ENCODE assay signal across 1 cellular context in the genomic region with DNA sequence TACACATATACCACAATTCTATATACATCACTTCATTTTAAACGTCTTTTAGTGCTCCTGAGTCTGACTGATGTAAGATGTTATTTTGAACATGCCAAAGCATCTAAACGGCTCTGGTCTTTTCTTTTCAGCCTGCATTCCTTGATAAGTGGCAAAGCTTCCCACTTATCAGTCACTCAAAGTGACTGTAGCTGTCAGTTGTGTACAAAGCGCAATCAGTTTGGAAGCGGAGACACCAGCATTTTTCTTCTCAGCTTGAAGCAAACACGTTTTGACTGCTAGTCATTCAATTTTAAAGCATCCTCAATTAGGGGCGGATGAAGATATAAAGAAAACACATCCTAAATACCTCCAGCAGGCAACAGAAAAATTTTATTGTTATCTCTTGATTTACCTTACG.
A peak's percentile ranks its signal among the peaks of the same experiment; 100 is the strongest.
TF ChIP-seq lines count a peak whose summit lies in the region.

No MANE protein-coding gene starts in this region.

TF ChIP-seq in K562, 482 proteins besides CTCF, POLR2A, EP300 and RAD21 (continued from another document and continues in another):
- TF ChIP-seq, protein P1, sequence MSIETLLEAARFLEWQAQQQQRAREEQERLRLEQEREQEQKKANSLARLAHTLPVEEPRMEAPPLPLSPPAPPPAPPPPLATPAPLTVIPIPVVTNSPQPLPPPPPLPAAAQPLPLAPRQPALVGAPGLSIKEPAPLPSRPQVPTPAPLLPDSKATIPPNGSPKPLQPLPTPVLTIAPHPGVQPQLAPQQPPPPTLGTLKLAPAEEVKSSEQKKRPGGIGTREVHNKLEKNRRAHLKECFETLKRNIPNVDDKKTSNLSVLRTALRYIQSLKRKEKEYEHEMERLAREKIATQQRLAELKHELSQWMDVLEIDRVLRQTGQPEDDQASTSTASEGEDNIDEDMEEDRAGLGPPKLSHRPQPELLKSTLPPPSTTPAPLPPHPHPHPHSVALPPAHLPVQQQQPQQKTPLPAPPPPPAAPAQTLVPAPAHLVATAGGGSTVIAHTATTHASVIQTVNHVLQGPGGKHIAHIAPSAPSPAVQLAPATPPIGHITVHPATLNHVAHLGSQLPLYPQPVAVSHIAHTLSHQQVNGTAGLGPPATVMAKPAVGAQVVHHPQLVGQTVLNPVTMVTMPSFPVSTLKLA (conservative IDR thresholded peaks at IDR 0.05) = peak in 1 of 2 experiments; percentile 47; a peak in 1 of 4 replicates
- TF ChIP-seq SOX6 (IDR thresholded peaks at IDR 0.05) (peak; percentile 88), ZKSCAN1 (IDR thresholded peaks at IDR 0.05; ENCODE audit: low read depth, low read length) (no peak), BRF1 (IDR thresholded peaks at IDR 0.05; ENCODE audit: borderline replicate concordance, extremely low read depth, insufficient read length) (no peak), NR2C2 (CRISPR knock-in tag; IDR thresholded peaks at IDR 0.05) (no peak), NR2C2 (tag; IDR thresholded peaks at IDR 0.05) (no peak), ZNF253 (CRISPR knock-in tag; conservative IDR thresholded peaks at IDR 0.05) (no peak), ZNF232 (CRISPR knock-in tag; IDR thresholded peaks at IDR 0.05) (no peak), GTF2E2 (tag; IDR thresholded peaks at IDR 0.05) (no peak), ELF2 (CRISPR knock-in tag; IDR thresholded peaks at IDR 0.05) (no peak), PML (IDR thresholded peaks at IDR 0.05; ENCODE audit: low read length) (peak; percentile 64), CCAR2 (IDR thresholded peaks at IDR 0.05; ENCODE audit: low read depth, low read length) (no peak), HLTF (IDR thresholded peaks at IDR 0.05) (no peak), ZKSCAN3 (CRISPR knock-in tag; IDR thresholded peaks at IDR 0.05) (no peak), ZNF121 (CRISPR knock-in tag; conservative IDR thresholded peaks at IDR 0.05) (no peak), NFIX (CRISPR knock-in tag; IDR thresholded peaks at IDR 0.05; ENCODE audit: low read depth) (no peak), ATF7 (IDR thresholded peaks at IDR 0.05) (peak; percentile 48; the same call in 1 of the 2 replicates), ZNF217 (CRISPR knock-in tag; IDR thresholded peaks at IDR 0.05) (no peak), SRF (CRISPR knock-in tag; IDR thresholded peaks at IDR 0.05) (no peak), SAP30 (IDR thresholded peaks at IDR 0.05; ENCODE audit: borderline replicate concordance, insufficient read depth, low read depth, low read length, poor library complexity, severe bottlenecking) (no peak), JUND (IDR thresholded peaks at IDR 0.05; ENCODE audit: borderline replicate concordance, low read depth, low read length) (0 out of 2 replicates have a peak, but pooled peaks have one; percentile 45), JUND (tag; IDR thresholded peaks at IDR 0.05; ENCODE audit: borderline replicate concordance, low read depth, low read length) (peak; percentile 39; the same call in 1 of the 3 replicates), MCM5 (IDR thresholded peaks at IDR 0.05; ENCODE audit: low read depth) (no peak), CBFA2T2 (conservative IDR thresholded peaks at IDR 0.05) (peak; percentile 86), ZEB2 (IDR thresholded peaks at IDR 0.05) (no peak; the same call in 1 of the 2 replicates), SUPT5H (IDR thresholded peaks at IDR 0.05) (0 out of 2 replicates have a peak, but pooled peaks have one; percentile 20)
- TF ChIP-seq, protein P2, sequence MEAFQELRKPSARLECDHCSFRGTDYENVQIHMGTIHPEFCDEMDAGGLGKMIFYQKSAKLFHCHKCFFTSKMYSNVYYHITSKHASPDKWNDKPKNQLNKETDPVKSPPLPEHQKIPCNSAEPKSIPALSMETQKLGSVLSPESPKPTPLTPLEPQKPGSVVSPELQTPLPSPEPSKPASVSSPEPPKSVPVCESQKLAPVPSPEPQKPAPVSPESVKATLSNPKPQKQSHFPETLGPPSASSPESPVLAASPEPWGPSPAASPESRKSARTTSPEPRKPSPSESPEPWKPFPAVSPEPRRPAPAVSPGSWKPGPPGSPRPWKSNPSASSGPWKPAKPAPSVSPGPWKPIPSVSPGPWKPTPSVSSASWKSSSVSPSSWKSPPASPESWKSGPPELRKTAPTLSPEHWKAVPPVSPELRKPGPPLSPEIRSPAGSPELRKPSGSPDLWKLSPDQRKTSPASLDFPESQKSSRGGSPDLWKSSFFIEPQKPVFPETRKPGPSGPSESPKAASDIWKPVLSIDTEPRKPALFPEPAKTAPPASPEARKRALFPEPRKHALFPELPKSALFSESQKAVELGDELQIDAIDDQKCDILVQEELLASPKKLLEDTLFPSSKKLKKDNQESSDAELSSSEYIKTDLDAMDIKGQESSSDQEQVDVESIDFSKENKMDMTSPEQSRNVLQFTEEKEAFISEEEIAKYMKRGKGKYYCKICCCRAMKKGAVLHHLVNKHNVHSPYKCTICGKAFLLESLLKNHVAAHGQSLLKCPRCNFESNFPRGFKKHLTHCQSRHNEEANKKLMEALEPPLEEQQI (IDR thresholded peaks at IDR 0.05) = peak; percentile 83; the same call in 1 of the 2 replicates
- TF ChIP-seq, protein P3, sequence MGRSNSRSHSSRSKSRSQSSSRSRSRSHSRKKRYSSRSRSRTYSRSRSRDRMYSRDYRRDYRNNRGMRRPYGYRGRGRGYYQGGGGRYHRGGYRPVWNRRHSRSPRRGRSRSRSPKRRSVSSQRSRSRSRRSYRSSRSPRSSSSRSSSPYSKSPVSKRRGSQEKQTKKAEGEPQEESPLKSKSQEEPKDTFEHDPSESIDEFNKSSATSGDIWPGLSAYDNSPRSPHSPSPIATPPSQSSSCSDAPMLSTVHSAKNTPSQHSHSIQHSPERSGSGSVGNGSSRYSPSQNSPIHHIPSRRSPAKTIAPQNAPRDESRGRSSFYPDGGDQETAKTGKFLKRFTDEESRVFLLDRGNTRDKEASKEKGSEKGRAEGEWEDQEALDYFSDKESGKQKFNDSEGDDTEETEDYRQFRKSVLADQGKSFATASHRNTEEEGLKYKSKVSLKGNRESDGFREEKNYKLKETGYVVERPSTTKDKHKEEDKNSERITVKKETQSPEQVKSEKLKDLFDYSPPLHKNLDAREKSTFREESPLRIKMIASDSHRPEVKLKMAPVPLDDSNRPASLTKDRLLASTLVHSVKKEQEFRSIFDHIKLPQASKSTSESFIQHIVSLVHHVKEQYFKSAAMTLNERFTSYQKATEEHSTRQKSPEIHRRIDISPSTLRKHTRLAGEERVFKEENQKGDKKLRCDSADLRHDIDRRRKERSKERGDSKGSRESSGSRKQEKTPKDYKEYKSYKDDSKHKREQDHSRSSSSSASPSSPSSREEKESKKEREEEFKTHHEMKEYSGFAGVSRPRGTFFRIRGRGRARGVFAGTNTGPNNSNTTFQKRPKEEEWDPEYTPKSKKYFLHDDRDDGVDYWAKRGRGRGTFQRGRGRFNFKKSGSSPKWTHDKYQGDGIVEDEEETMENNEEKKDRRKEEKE (IDR thresholded peaks at IDR 0.05; ENCODE audit: borderline replicate concordance in 1 of 2, control insufficient read depth in 1 of 2, low read depth in 2 of 2, low read length in 1 of 2) = no peak
- TF ChIP-seq, protein P4, sequence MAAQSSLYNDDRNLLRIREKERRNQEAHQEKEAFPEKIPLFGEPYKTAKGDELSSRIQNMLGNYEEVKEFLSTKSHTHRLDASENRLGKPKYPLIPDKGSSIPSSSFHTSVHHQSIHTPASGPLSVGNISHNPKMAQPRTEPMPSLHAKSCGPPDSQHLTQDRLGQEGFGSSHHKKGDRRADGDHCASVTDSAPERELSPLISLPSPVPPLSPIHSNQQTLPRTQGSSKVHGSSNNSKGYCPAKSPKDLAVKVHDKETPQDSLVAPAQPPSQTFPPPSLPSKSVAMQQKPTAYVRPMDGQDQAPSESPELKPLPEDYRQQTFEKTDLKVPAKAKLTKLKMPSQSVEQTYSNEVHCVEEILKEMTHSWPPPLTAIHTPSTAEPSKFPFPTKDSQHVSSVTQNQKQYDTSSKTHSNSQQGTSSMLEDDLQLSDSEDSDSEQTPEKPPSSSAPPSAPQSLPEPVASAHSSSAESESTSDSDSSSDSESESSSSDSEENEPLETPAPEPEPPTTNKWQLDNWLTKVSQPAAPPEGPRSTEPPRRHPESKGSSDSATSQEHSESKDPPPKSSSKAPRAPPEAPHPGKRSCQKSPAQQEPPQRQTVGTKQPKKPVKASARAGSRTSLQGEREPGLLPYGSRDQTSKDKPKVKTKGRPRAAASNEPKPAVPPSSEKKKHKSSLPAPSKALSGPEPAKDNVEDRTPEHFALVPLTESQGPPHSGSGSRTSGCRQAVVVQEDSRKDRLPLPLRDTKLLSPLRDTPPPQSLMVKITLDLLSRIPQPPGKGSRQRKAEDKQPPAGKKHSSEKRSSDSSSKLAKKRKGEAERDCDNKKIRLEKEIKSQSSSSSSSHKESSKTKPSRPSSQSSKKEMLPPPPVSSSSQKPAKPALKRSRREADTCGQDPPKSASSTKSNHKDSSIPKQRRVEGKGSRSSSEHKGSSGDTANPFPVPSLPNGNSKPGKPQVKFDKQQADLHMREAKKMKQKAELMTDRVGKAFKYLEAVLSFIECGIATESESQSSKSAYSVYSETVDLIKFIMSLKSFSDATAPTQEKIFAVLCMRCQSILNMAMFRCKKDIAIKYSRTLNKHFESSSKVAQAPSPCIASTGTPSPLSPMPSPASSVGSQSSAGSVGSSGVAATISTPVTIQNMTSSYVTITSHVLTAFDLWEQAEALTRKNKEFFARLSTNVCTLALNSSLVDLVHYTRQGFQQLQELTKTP (IDR thresholded peaks at IDR 0.05; ENCODE audit: low read depth in 1 of 2, partially characterized antibody in 2 of 2) = peak in 1 of 2 experiments; percentile 60
- TF ChIP-seq, protein P5, sequence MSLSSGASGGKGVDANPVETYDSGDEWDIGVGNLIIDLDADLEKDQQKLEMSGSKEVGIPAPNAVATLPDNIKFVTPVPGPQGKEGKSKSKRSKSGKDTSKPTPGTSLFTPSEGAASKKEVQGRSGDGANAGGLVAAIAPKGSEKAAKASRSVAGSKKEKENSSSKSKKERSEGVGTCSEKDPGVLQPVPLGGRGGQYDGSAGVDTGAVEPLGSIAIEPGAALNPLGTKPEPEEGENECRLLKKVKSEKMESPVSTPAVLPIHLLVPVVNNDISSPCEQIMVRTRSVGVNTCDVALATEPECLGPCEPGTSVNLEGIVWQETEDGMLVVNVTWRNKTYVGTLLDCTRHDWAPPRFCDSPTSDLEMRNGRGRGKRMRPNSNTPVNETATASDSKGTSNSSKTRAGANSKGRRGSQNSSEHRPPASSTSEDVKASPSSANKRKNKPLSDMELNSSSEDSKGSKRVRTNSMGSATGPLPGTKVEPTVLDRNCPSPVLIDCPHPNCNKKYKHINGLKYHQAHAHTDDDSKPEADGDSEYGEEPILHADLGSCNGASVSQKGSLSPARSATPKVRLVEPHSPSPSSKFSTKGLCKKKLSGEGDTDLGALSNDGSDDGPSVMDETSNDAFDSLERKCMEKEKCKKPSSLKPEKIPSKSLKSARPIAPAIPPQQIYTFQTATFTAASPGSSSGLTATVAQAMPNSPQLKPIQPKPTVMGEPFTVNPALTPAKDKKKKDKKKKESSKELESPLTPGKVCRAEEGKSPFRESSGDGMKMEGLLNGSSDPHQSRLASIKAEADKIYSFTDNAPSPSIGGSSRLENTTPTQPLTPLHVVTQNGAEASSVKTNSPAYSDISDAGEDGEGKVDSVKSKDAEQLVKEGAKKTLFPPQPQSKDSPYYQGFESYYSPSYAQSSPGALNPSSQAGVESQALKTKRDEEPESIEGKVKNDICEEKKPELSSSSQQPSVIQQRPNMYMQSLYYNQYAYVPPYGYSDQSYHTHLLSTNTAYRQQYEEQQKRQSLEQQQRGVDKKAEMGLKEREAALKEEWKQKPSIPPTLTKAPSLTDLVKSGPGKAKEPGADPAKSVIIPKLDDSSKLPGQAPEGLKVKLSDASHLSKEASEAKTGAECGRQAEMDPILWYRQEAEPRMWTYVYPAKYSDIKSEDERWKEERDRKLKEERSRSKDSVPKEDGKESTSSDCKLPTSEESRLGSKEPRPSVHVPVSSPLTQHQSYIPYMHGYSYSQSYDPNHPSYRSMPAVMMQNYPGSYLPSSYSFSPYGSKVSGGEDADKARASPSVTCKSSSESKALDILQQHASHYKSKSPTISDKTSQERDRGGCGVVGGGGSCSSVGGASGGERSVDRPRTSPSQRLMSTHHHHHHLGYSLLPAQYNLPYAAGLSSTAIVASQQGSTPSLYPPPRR (CRISPR knock-in tag; IDR thresholded peaks at IDR 0.05; ENCODE audit: borderline replicate concordance) = no peak
- TF ChIP-seq, protein P6, sequence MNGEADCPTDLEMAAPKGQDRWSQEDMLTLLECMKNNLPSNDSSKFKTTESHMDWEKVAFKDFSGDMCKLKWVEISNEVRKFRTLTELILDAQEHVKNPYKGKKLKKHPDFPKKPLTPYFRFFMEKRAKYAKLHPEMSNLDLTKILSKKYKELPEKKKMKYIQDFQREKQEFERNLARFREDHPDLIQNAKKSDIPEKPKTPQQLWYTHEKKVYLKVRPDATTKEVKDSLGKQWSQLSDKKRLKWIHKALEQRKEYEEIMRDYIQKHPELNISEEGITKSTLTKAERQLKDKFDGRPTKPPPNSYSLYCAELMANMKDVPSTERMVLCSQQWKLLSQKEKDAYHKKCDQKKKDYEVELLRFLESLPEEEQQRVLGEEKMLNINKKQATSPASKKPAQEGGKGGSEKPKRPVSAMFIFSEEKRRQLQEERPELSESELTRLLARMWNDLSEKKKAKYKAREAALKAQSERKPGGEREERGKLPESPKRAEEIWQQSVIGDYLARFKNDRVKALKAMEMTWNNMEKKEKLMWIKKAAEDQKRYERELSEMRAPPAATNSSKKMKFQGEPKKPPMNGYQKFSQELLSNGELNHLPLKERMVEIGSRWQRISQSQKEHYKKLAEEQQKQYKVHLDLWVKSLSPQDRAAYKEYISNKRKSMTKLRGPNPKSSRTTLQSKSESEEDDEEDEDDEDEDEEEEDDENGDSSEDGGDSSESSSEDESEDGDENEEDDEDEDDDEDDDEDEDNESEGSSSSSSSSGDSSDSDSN (IDR thresholded peaks at IDR 0.05; ENCODE audit: borderline replicate concordance in 1 of 2, low read depth in 2 of 2, low read length in 2 of 2) = peak in 1 of 2 experiments; percentile 57; a peak in 1 of 4 replicates
- TF ChIP-seq, protein P7, sequence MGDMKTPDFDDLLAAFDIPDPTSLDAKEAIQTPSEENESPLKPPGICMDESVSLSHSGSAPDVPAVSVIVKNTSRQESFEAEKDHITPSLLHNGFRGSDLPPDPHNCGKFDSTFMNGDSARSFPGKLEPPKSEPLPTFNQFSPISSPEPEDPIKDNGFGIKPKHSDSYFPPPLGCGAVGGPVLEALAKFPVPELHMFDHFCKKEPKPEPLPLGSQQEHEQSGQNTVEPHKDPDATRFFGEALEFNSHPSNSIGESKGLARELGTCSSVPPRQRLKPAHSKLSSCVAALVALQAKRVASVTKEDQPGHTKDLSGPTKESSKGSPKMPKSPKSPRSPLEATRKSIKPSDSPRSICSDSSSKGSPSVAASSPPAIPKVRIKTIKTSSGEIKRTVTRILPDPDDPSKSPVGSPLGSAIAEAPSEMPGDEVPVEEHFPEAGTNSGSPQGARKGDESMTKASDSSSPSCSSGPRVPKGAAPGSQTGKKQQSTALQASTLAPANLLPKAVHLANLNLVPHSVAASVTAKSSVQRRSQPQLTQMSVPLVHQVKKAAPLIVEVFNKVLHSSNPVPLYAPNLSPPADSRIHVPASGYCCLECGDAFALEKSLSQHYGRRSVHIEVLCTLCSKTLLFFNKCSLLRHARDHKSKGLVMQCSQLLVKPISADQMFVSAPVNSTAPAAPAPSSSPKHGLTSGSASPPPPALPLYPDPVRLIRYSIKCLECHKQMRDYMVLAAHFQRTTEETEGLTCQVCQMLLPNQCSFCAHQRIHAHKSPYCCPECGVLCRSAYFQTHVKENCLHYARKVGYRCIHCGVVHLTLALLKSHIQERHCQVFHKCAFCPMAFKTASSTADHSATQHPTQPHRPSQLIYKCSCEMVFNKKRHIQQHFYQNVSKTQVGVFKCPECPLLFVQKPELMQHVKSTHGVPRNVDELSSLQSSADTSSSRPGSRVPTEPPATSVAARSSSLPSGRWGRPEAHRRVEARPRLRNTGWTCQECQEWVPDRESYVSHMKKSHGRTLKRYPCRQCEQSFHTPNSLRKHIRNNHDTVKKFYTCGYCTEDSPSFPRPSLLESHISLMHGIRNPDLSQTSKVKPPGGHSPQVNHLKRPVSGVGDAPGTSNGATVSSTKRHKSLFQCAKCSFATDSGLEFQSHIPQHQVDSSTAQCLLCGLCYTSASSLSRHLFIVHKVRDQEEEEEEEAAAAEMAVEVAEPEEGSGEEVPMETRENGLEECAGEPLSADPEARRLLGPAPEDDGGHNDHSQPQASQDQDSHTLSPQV (IDR thresholded peaks at IDR 0.05) = peak; percentile 57
